17 cellular contexts compared by ENCODE assay signal in the genomic region with DNA sequence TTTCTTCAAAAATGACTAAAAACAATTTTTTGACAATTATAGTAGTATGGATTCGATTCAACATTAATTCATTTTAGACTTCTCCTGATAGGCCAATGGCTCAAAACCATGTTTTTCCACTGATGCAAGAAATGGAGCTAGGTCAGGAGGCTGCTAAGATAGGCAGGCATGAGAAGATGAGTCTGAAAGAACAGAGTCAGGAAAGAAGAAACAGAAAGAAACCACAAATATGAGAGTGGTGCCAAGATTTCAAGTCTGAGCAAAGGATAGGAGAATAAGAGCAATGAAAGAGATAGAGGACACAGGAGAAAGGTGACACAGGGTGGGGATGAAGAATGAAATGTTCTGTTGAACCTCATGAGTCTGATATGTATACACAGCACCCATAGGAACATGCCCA.
"Had no signal": no experiment of that assay in that cellular context is flagged by ENCODE, and none has a peak within 500 bp of the region (broad histone marks: within the 10 kb centered on the region; RNA-seq: fewer than 3 reads in every experiment).

No MANE protein-coding gene starts in this region.

- H3K4me1 ChIP-seq: heart left ventricle, tibial nerve, uterus had no signal

- H3K36me3 ChIP-seq: uterus had no signal

- ATAC-seq: heart left ventricle; left lobe of liver; lower lobe of right lung; natural killer cell; stimulated activated naive CD8-positive, alpha-beta T cell treated with anti-CD3 and anti-CD28 coated beads, Interleukin-15, Interleukin-2, amounts not matched to agents 100 U/mL and 50 U/mL, for 24 hours had no signal

- H3K27ac ChIP-seq: cardiac muscle cell, heart left ventricle, lower lobe of right lung, tibial nerve, uterus had no signal

- H3K9me3 ChIP-seq: heart left ventricle, lower lobe of right lung, tibial nerve, uterus had no signal

- H3K27me3 ChIP-seq: cardiac muscle cell, heart left ventricle, tibial nerve, uterus had no signal

- DNase-seq: activated B cell treated with CpG ODN at 0.5 μM for 24 hours; activated CD4-positive, alpha-beta memory T cell treated with anti-CD3 and anti-CD28 coated beads for 36 hours; activated CD4-positive, alpha-beta T cell treated with anti-CD3 and anti-CD28 coated beads for 48 hours; activated naive CD4-positive, alpha-beta T cell treated with Interleukin-2 at 50 U/mL for 16 hours; activated naive CD8-positive, alpha-beta T cell treated with anti-CD3 and anti-CD28 coated beads for 36 hours; activated T-cell treated with anti-CD3 and anti-CD28 coated beads, Interleukin-2, amount 50 U/mL, for 48 hours; amniotic stem cell; heart left ventricle; lower lobe of right lung; natural killer cell; stimulated activated CD4-positive, alpha-beta T cell treated with anti-CD3 and anti-CD28 coated beads, Interleukin-4, amount 100 ng/mL, for 4 hours; stimulated activated naive CD8-positive, alpha-beta T cell treated with anti-CD3 and anti-CD28 coated beads, Interleukin-15, Interleukin-2, amounts not matched to agents 100 U/mL and 50 U/mL, for 24 hours; T-helper 9 cell; uterus had no signal

- H3K4me3 ChIP-seq: cardiac muscle cell, heart left ventricle, lower lobe of right lung, tibial nerve, uterus had no signal
